8 cellular contexts compared by ENCODE assay signal in genomic region chr17:48545022-48545376, GRCh38. TPM values are rescaled to one million over a fixed set of nuclear protein-coding genes. Genes with fewer than 3 reads are reported as not detected.
DNase-seq lines count a peak whose midpoint lies in the region; ATAC-seq and TF ChIP-seq lines count a peak whose summit lies in the region.

TSS of gene HOXB2 (minus strand) at chr17:48545109. CDS start at chr17:48544911, 198 bp downstream.

- peak within 1 kb of the TSS; percentile 73 to 78 (median 74) for H3K27ac ChIP-seq in thyroid gland

- peak within 1 kb of the TSS; percentile 93 for H3K4me3 ChIP-seq in astrocyte of the spinal cord (ENCODE audit: low read depth, low read length)
- H3K4me3 ChIP-seq in lower leg skin (ENCODE audit: low read depth, poor library complexity, severe bottlenecking): peak within 1 kb of the TSS; percentile 54
- peak within 1 kb of the TSS in 2 of 3 donors; percentile 13 to 32 for H3K4me3 ChIP-seq in thyroid gland (replicated peaks in 1 of 3)

- no peaks in the 10 kb centered on the region for H3K36me3 ChIP-seq in thyroid gland

- peak; percentile 60 for DNase-seq in AG20443 (ENCODE audit: low spot score)
- peak; percentile 74 for DNase-seq in M059J (ENCODE audit: low read depth)
- peak; percentile 81 for DNase-seq in astrocyte of the spinal cord (ENCODE audit: low read depth, low spot score)
- no peak for DNase-seq in lower leg skin (ENCODE audit: low spot score in 2 of 2)
- no peak for DNase-seq in thyroid gland
- DNase-seq in NCI-H526 treated with DMSO at 0.1 percent for 48 hours (lab: John Stamatoyannopoulos, UW): no peak
- no peak for DNase-seq in DMS79 treated with DMSO at 0.1 percent for 48 hours (lab: John Stamatoyannopoulos, UW)

- TF ChIP-seq CTCF in astrocyte of the spinal cord (IDR thresholded peaks at IDR 0.05; ENCODE audit: low read depth, low read length): no peak
- no peak for TF ChIP-seq CTCF in lower leg skin (IDR thresholded peaks at IDR 0.05)
- no peak for TF ChIP-seq CTCF in thyroid gland (IDR thresholded peaks at IDR 0.05)

- 42 to 44% methylated on average over 12 of the region's 12 CpGs for WGBS in lower leg skin, 2 donors
- WGBS in thyroid gland, 2 donors: 22 to 25% methylated on average over 12 of the region's 12 CpGs

- intact Hi-C loops in lower leg skin (cut with DNase I; ENCODE audit: low total_unique reads): no loop called here
- intact Hi-C loops in thyroid gland (cut with DNase I): no loop called here

- peaks cover 47% of the 10 kb centered on the region for H3K27me3 ChIP-seq in thyroid gland

- ATAC-seq in HG02840 (IDR thresholded peaks at IDR 0.05; ENCODE audit: low FRiP score, unreplicated experiment): no peak

- no peaks in the 10 kb centered on the region for H3K9me3 ChIP-seq in thyroid gland

- no peaks in the 10 kb centered on the region for H3K4me1 ChIP-seq in thyroid gland

- no peak for TF ChIP-seq POLR2A in lower leg skin (IDR thresholded peaks at IDR 0.05)
- TF ChIP-seq POLR2A in thyroid gland (IDR thresholded peaks at IDR 0.05): no peak

- in situ Hi-C loops in astrocyte of the spinal cord (cut with HindIII; ENCODE audit: low sequenced_read_pairs): no loop called here

RNA-seq across cellular contexts. Expression of gene HOXB2, which starts in this region (rescaled TPM):
- total RNA-seq in M059J (2014; rRNA removed; shearing (Covaris generic)): 17.4 and 30.7 TPM in 2 replicates
- 10 to 100 TPM in 3 of 4 donors, 1 to 10 TPM in 1; 5.8 to 34.9 (median 20.9) TPM for total RNA-seq in lower leg skin
- 1 to 10 TPM; 2.6 to 9.4 (median 5.2) TPM for total RNA-seq in thyroid gland

Comparison
In these comparisons a context has a peak if more than half of its experiments do, and no peak if none do; other contexts are left out.
1. DNase-seq: peak in AG20443 (single experiment), M059J (single experiment) and astrocyte of the spinal cord (single experiment); none in lower leg skin (0 of 2), thyroid gland (0 of 2), NCI-H526 treated with DMSO at 0.1 percent for 48 hours (single experiment) and DMS79 treated with DMSO at 0.1 percent for 48 hours (single experiment).
2. H3K4me3 ChIP-seq: peak in every context shown above with its lines; median percentile 93 in astrocyte of the spinal cord; 54 in lower leg skin; 22 in thyroid gland.